27 cellular contexts compared by ENCODE assay signal in genomic region chr6:17456711-17457110, GRCh38.
"Had no signal": no experiment of that assay in that cellular context is flagged by ENCODE, and none has a peak within 500 bp of the region (broad histone marks: within the 10 kb centered on the region; RNA-seq: fewer than 3 reads in every experiment).

No MANE protein-coding gene starts in this region.

- H3K27me3 ChIP-seq: ovary, sigmoid colon, testis, tibial artery, upper lobe of left lung had no signal

- H3K9me3 Mint-ChIP-seq: effector memory CD8-positive, alpha-beta T cell; immature natural killer cell; naive thymus-derived CD8-positive, alpha-beta T cell; stimulated activated memory B cell treated with anti-CD40 and anti-IgM and Interleukin-4, amounts not matched to agents 10 μg/mL and 1 μg/mL and 100 μg/mL, for 72 hours had no signal

- H3K4me1 Mint-ChIP-seq: immature natural killer cell; naive thymus-derived CD8-positive, alpha-beta T cell; stimulated activated memory B cell treated with anti-CD40 and anti-IgM and Interleukin-4, amounts not matched to agents 10 μg/mL and 1 μg/mL and 100 μg/mL, for 72 hours had no signal

- DNase-seq: effector memory CD8-positive, alpha-beta T cell; foreskin fibroblast; glutamatergic neuron; immature natural killer cell; islet precursor cell; kidney glomerular epithelial cell; left colon; left ventricle myocardium inferior; lower lobe of right lung; naive thymus-derived CD8-positive, alpha-beta T cell; nephron progenitor cell; nucleus accumbens; ovary; posterior cingulate gyrus; psoas muscle; right cardiac atrium; sigmoid colon; spleen; stimulated activated CD4-positive, alpha-beta T cell treated with anti-CD3 and anti-CD28 coated beads, Interleukin-4, amount 100 ng/mL, for 4 hours; stimulated activated naive CD8-positive, alpha-beta T cell treated with anti-CD3 and anti-CD28 coated beads, Interleukin-15, Interleukin-2, amounts not matched to agents 100 U/mL and 50 U/mL, for 24 hours; substantia nigra; testis; tibial artery; upper lobe of left lung had no signal

- H3K4me3 ChIP-seq: coronary artery, left ventricle myocardium inferior, lower lobe of right lung, ovary, psoas muscle, sigmoid colon, skin epidermis, spleen, testis, tibial artery, upper lobe of left lung had no signal

- H3K4me3 Mint-ChIP-seq: effector memory CD8-positive, alpha-beta T cell; immature natural killer cell; naive thymus-derived CD8-positive, alpha-beta T cell; nephron progenitor cell; stimulated activated memory B cell treated with anti-CD40 and anti-IgM and Interleukin-4, amounts not matched to agents 10 μg/mL and 1 μg/mL and 100 μg/mL, for 72 hours had no signal

- H3K36me3 Mint-ChIP-seq: immature natural killer cell; naive thymus-derived CD8-positive, alpha-beta T cell; stimulated activated memory B cell treated with anti-CD40 and anti-IgM and Interleukin-4, amounts not matched to agents 10 μg/mL and 1 μg/mL and 100 μg/mL, for 72 hours had no signal

- H3K36me3 ChIP-seq: left ventricle myocardium inferior, lower lobe of right lung, ovary, sigmoid colon, spleen, tibial artery, upper lobe of left lung had no signal

- H3K4me1 ChIP-seq: lower lobe of right lung, spleen, testis, upper lobe of left lung had no signal

- H3K9me3 ChIP-seq: left ventricle myocardium inferior, lower lobe of right lung, ovary, psoas muscle, sigmoid colon, spleen, testis, tibial artery, upper lobe of left lung had no signal

- H3K27ac Mint-ChIP-seq: effector memory CD8-positive, alpha-beta T cell; immature natural killer cell; naive thymus-derived CD8-positive, alpha-beta T cell; nephron progenitor cell; stimulated activated memory B cell treated with anti-CD40 and anti-IgM and Interleukin-4, amounts not matched to agents 10 μg/mL and 1 μg/mL and 100 μg/mL, for 72 hours had no signal

- H3K27ac ChIP-seq: coronary artery, left ventricle myocardium inferior, lower lobe of right lung, ovary, psoas muscle, sigmoid colon, skin epidermis, spleen, testis, tibial artery, upper lobe of left lung had no signal
